1 cellular context compared by ENCODE assay signal in the genomic region with DNA sequence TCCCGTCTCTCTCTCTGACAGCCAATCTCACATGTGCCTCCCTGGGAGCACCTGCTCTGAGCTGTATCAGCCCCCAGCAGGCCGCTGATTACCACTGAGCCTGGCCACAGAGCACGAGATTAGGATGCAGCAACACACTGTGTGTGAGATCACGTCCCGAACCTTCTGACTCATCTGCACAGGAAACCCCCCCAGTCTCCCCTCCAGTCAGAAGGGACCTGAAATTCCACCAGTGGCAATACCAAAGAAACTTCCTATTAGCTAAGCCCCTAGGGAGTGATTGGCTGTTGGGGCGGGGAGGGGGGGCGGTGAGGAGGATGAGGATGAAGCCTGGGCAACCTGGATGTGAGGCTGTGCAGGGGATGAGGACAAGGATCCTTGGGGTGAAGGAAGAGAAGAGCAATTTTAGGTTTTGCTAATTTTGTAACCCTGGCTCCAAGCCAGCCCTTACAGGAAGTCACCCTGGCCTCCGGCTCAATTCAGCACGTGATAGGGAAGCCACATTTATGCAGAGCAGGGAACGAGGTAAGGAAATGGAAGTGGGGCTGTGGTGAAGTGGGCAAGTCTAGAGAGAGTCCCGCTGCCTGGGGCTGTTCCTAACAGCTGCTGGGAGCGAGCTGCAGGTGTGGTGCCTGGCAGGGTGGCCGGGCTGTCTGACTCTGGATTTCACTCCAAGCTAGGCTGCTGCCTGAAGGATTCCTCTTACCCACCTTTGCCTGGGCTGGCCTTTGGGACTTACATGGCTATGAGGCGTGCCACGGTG.
TF ChIP-seq lines count a peak whose summit lies in the region.

No MANE protein-coding gene starts in this region.

TF ChIP-seq in K562, 482 proteins besides CTCF, POLR2A, EP300 and RAD21 (continued from another document and continues in another):
- TF ChIP-seq, protein P1, sequence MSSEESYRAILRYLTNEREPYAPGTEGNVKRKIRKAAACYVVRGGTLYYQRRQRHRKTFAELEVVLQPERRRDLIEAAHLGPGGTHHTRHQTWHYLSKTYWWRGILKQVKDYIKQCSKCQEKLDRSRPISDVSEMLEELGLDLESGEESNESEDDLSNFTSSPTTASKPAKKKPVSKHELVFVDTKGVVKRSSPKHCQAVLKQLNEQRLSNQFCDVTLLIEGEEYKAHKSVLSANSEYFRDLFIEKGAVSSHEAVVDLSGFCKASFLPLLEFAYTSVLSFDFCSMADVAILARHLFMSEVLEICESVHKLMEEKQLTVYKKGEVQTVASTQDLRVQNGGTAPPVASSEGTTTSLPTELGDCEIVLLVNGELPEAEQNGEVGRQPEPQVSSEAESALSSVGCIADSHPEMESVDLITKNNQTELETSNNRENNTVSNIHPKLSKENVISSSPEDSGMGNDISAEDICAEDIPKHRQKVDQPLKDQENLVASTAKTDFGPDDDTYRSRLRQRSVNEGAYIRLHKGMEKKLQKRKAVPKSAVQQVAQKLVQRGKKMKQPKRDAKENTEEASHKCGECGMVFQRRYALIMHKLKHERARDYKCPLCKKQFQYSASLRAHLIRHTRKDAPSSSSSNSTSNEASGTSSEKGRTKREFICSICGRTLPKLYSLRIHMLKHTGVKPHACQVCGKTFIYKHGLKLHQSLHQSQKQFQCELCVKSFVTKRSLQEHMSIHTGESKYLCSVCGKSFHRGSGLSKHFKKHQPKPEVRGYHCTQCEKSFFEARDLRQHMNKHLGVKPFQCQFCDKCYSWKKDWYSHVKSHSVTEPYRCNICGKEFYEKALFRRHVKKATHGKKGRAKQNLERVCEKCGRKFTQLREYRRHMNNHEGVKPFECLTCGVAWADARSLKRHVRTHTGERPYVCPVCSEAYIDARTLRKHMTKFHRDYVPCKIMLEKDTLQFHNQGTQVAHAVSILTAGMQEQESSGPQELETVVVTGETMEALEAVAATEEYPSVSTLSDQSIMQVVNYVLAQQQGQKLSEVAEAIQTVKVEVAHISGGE (CRISPR knock-in tag; IDR thresholded peaks at IDR 0.05): peak in 1 of 3 experiments; percentile 88; a peak in 2 of 6 replicates
- TF ChIP-seq, protein P2, sequence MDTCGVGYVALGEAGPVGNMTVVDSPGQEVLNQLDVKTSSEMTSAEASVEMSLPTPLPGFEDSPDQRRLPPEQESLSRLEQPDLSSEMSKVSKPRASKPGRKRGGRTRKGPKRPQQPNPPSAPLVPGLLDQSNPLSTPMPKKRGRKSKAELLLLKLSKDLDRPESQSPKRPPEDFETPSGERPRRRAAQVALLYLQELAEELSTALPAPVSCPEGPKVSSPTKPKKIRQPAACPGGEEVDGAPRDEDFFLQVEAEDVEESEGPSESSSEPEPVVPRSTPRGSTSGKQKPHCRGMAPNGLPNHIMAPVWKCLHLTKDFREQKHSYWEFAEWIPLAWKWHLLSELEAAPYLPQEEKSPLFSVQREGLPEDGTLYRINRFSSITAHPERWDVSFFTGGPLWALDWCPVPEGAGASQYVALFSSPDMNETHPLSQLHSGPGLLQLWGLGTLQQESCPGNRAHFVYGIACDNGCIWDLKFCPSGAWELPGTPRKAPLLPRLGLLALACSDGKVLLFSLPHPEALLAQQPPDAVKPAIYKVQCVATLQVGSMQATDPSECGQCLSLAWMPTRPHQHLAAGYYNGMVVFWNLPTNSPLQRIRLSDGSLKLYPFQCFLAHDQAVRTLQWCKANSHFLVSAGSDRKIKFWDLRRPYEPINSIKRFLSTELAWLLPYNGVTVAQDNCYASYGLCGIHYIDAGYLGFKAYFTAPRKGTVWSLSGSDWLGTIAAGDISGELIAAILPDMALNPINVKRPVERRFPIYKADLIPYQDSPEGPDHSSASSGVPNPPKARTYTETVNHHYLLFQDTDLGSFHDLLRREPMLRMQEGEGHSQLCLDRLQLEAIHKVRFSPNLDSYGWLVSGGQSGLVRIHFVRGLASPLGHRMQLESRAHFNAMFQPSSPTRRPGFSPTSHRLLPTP (IDR thresholded peaks at IDR 0.05; ENCODE audit: borderline replicate concordance, extremely low read depth, insufficient read length): no peak
- TF ChIP-seq KDM5B (IDR thresholded peaks at IDR 0.05; ENCODE audit: insufficient replicate concordance, low read depth, low read length) (peak; percentile 33), ZNF561 (CRISPR knock-in tag; conservative IDR thresholded peaks at IDR 0.05) (no peak), NR2F6 (CRISPR knock-in tag; IDR thresholded peaks at IDR 0.05) (no peak), ZNF316 (IDR thresholded peaks at IDR 0.05) (no peak), CBX1 (IDR thresholded peaks at IDR 0.05; ENCODE audit: low read depth) (no peak), SIN3B (IDR thresholded peaks at IDR 0.05; ENCODE audit: low read depth) (no peak), TARDBP (IDR thresholded peaks at IDR 0.05) (peak; percentile 32; the same call in 1 of the 2 replicates), EGR1 (conservative IDR thresholded peaks at IDR 0.05) (no peak), TRIM28 (IDR thresholded peaks at IDR 0.05) (no peak), FOXA3 (CRISPR knock-in tag; conservative IDR thresholded peaks at IDR 0.05 in 1 of 2, IDR thresholded peaks at IDR 0.05 in 1 of 2) (no peak), ZFP30 (CRISPR knock-in tag; IDR thresholded peaks at IDR 0.05; ENCODE audit: borderline replicate concordance) (no peak), CHD4 (IDR thresholded peaks at IDR 0.05; ENCODE audit: insufficient read depth, insufficient replicate concordance, low read depth, low read length, poor library complexity, severe bottlenecking) (no peak), POLR3G (IDR thresholded peaks at IDR 0.05; ENCODE audit: extremely low read depth, insufficient read length, insufficient replicate concordance) (no peak), ETV6 (IDR thresholded peaks at IDR 0.05; ENCODE audit: borderline replicate concordance in 1 of 2, low read depth in 2 of 2, low read length in 1 of 2) (peak in 1 of 2 experiments; percentile 90; a peak in 2 of 4 replicates), ETV6 (CRISPR knock-in tag; IDR thresholded peaks at IDR 0.05; ENCODE audit: borderline replicate concordance) (no peak)
- TF ChIP-seq, protein P3, sequence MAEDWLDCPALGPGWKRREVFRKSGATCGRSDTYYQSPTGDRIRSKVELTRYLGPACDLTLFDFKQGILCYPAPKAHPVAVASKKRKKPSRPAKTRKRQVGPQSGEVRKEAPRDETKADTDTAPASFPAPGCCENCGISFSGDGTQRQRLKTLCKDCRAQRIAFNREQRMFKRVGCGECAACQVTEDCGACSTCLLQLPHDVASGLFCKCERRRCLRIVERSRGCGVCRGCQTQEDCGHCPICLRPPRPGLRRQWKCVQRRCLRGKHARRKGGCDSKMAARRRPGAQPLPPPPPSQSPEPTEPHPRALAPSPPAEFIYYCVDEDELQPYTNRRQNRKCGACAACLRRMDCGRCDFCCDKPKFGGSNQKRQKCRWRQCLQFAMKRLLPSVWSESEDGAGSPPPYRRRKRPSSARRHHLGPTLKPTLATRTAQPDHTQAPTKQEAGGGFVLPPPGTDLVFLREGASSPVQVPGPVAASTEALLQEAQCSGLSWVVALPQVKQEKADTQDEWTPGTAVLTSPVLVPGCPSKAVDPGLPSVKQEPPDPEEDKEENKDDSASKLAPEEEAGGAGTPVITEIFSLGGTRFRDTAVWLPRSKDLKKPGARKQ (CRISPR knock-in tag; IDR thresholded peaks at IDR 0.05): no peak
- TF ChIP-seq, protein P4, sequence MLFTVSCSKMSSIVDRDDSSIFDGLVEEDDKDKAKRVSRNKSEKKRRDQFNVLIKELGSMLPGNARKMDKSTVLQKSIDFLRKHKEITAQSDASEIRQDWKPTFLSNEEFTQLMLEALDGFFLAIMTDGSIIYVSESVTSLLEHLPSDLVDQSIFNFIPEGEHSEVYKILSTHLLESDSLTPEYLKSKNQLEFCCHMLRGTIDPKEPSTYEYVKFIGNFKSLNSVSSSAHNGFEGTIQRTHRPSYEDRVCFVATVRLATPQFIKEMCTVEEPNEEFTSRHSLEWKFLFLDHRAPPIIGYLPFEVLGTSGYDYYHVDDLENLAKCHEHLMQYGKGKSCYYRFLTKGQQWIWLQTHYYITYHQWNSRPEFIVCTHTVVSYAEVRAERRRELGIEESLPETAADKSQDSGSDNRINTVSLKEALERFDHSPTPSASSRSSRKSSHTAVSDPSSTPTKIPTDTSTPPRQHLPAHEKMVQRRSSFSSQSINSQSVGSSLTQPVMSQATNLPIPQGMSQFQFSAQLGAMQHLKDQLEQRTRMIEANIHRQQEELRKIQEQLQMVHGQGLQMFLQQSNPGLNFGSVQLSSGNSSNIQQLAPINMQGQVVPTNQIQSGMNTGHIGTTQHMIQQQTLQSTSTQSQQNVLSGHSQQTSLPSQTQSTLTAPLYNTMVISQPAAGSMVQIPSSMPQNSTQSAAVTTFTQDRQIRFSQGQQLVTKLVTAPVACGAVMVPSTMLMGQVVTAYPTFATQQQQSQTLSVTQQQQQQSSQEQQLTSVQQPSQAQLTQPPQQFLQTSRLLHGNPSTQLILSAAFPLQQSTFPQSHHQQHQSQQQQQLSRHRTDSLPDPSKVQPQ (CRISPR knock-in tag; IDR thresholded peaks at IDR 0.05; ENCODE audit: borderline replicate concordance): peak; percentile 50; the same call in 1 of the 2 replicates
- TF ChIP-seq, protein P5, sequence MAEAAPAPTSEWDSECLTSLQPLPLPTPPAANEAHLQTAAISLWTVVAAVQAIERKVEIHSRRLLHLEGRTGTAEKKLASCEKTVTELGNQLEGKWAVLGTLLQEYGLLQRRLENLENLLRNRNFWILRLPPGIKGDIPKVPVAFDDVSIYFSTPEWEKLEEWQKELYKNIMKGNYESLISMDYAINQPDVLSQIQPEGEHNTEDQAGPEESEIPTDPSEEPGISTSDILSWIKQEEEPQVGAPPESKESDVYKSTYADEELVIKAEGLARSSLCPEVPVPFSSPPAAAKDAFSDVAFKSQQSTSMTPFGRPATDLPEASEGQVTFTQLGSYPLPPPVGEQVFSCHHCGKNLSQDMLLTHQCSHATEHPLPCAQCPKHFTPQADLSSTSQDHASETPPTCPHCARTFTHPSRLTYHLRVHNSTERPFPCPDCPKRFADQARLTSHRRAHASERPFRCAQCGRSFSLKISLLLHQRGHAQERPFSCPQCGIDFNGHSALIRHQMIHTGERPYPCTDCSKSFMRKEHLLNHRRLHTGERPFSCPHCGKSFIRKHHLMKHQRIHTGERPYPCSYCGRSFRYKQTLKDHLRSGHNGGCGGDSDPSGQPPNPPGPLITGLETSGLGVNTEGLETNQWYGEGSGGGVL (CRISPR knock-in tag; IDR thresholded peaks at IDR 0.05): no peak
- TF ChIP-seq, protein P6, sequence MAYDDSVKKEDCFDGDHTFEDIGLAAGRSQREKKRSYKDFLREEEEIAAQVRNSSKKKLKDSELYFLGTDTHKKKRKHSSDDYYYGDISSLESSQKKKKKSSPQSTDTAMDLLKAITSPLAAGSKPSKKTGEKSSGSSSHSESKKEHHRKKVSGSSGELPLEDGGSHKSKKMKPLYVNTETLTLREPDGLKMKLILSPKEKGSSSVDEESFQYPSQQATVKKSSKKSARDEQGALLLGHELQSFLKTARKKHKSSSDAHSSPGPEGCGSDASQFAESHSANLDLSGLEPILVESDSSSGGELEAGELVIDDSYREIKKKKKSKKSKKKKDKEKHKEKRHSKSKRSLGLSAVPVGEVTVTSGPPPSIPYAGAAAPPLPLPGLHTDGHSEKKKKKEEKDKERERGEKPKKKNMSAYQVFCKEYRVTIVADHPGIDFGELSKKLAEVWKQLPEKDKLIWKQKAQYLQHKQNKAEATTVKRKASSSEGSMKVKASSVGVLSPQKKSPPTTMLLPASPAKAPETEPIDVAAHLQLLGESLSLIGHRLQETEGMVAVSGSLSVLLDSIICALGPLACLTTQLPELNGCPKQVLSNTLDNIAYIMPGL (CRISPR knock-in tag; IDR thresholded peaks at IDR 0.05): peak; percentile 59; the same call in 1 of the 2 replicates
- TF ChIP-seq, protein P7, sequence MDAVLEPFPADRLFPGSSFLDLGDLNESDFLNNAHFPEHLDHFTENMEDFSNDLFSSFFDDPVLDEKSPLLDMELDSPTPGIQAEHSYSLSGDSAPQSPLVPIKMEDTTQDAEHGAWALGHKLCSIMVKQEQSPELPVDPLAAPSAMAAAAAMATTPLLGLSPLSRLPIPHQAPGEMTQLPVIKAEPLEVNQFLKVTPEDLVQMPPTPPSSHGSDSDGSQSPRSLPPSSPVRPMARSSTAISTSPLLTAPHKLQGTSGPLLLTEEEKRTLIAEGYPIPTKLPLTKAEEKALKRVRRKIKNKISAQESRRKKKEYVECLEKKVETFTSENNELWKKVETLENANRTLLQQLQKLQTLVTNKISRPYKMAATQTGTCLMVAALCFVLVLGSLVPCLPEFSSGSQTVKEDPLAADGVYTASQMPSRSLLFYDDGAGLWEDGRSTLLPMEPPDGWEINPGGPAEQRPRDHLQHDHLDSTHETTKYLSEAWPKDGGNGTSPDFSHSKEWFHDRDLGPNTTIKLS (IDR thresholded peaks at IDR 0.05; ENCODE audit: borderline replicate concordance, low read depth): peak; percentile 66; the same call in 1 of the 2 replicates
- TF ChIP-seq, protein P8, sequence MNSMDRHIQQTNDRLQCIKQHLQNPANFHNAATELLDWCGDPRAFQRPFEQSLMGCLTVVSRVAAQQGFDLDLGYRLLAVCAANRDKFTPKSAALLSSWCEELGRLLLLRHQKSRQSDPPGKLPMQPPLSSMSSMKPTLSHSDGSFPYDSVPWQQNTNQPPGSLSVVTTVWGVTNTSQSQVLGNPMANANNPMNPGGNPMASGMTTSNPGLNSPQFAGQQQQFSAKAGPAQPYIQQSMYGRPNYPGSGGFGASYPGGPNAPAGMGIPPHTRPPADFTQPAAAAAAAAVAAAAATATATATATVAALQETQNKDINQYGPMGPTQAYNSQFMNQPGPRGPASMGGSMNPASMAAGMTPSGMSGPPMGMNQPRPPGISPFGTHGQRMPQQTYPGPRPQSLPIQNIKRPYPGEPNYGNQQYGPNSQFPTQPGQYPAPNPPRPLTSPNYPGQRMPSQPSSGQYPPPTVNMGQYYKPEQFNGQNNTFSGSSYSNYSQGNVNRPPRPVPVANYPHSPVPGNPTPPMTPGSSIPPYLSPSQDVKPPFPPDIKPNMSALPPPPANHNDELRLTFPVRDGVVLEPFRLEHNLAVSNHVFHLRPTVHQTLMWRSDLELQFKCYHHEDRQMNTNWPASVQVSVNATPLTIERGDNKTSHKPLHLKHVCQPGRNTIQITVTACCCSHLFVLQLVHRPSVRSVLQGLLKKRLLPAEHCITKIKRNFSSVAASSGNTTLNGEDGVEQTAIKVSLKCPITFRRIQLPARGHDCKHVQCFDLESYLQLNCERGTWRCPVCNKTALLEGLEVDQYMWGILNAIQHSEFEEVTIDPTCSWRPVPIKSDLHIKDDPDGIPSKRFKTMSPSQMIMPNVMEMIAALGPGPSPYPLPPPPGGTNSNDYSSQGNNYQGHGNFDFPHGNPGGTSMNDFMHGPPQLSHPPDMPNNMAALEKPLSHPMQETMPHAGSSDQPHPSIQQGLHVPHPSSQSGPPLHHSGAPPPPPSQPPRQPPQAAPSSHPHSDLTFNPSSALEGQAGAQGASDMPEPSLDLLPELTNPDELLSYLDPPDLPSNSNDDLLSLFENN (IDR thresholded peaks at IDR 0.05; ENCODE audit: low read depth in 2 of 2, low read length in 2 of 2): peak in 1 of 2 experiments; percentile 94; a peak in 2 of 4 replicates
